ENCODE assay signal across 8 cellular contexts in the genomic region with DNA sequence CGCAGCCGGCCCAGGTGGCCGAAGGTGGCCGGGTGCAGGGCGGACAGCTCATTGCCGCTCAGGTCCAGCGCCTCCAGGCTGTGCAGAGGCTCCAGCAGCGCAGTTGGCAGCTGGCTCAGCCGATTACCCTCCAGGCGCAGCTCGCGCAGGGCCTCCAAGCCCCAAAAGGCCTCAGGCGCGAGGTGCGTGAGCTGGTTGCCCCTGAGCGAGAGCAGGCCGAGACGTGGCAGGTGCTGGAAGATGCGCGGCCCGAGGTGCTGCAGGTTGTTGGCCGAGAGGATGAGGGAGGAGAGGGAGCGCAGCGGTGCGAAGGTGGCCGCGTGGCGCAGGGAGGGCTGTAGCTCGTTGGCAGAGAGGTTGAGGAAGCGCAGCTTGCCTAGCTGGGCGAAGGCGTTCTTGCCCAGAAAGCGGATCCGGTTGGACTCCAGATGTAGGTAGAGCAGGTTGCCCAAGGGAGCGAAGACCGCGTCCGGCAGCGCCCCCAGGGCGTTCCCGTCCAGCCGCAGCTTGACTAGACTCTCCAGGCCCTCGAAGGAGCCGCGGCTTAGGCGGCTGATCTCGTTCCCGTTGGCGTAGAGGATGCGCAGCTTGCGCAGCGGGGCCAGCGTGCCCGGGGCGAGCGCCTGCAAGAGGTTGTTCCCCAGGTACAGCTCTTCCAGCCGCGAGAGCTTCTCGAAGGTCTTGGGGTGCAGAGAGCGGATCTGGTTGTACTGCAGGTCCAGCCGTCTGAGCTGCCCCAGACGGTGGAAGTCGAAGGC. TPM values are rescaled to one million over a fixed set of nuclear protein-coding genes. Genes with fewer than 3 reads are reported as not detected.
A peak's percentile ranks its signal among the peaks of the same experiment; 100 is the strongest.
DNase-seq lines count a peak whose midpoint lies in the region; ATAC-seq, FAIRE-seq and TF ChIP-seq lines count a peak whose summit lies in the region.

No MANE protein-coding gene starts in this region.

- TF ChIP-seq CTCF in CD14-positive monocyte (IDR thresholded peaks at IDR 0.05) (no peak), bronchial epithelial cell (IDR thresholded peaks at IDR 0.05; ENCODE audit: insufficient read depth, low read length, severe bottlenecking) (no peak)

- H3K9me3 ChIP-seq in subcutaneous abdominal adipose tissue (ENCODE audit: control insufficient read depth in 5 of 5, low read length in 5 of 5): no peaks in the 10 kb centered on the region

- H3K4me3 ChIP-seq in bronchial epithelial cell (ENCODE audit: low read depth, low read length): peak overlapping the region; percentile 40
- peak overlapping the region in 4 of 5 donors; percentile 61 to 73 (median 70) for H3K4me3 ChIP-seq in subcutaneous abdominal adipose tissue (ENCODE audit: low read depth in 1 of 5, low read length in 5 of 5)

- peak; percentile 58 for DNase-seq in CD14-positive monocyte (ENCODE audit: low spot score)
- peak; percentile 88 for DNase-seq in NCI-H146 (lab: John Stamatoyannopoulos, UW)
- no peak for DNase-seq in bronchial epithelial cell (ENCODE audit: low read depth)
- peak in 1 of 2 donors; percentile 33 for DNase-seq in left colon
- DNase-seq in cerebellar nuclear complex (lab: John Stamatoyannopoulos, UW): no peak
- DNase-seq in cerebellar cortex (ENCODE audit: low spot score): no peak

- H3K9me3 Mint-ChIP-seq in CD14-positive monocyte: peaks cover 0 to 18% (median 12%) of the 10 kb centered on the region in 7 donors

- no peaks in the 10 kb centered on the region for H3K36me3 ChIP-seq in bronchial epithelial cell (ENCODE audit: control insufficient read depth, insufficient read depth, low read length)
- H3K36me3 ChIP-seq in subcutaneous abdominal adipose tissue (ENCODE audit: control insufficient read depth in 5 of 5, insufficient read depth in 5 of 5, low read length in 5 of 5): no peaks in the 10 kb centered on the region

- peaks cover 25% of the 10 kb centered on the region for H3K27me3 ChIP-seq in bronchial epithelial cell (ENCODE audit: control insufficient read depth, insufficient read depth, low read length)
- H3K27me3 ChIP-seq in subcutaneous abdominal adipose tissue (ENCODE audit: control insufficient read depth in 5 of 5, insufficient read depth in 4 of 5, low read length in 5 of 5): peaks cover 0 to 9% (median 7%) of the 10 kb centered on the region in 5 donors

- peaks cover 73 to 97% (median 75%) of the 10 kb centered on the region in 3 donors for H3K27me3 Mint-ChIP-seq in CD14-positive monocyte (ENCODE audit: low read depth in 3 of 3)

- peak overlapping the region in 2 of 5 donors; percentile 11 to 28 for H3K9ac ChIP-seq in subcutaneous abdominal adipose tissue (ENCODE audit: low read length in 5 of 5)

- H3K4me1 ChIP-seq in subcutaneous abdominal adipose tissue (ENCODE audit: control insufficient read depth in 5 of 5, insufficient read depth in 5 of 5, low read length in 5 of 5): peaks cover 0 to 51% (median 42%) of the 10 kb centered on the region in 5 donors

- H3K27ac ChIP-seq in subcutaneous abdominal adipose tissue (ENCODE audit: low read depth, low read length): no peak overlapping the region

- FAIRE-seq in bronchial epithelial cell (lab: Jason Lieb, UNC): no peak

- peaks cover 29% of the 10 kb centered on the region for H3K4me1 Mint-ChIP-seq in CD14-positive monocyte

- H3K27ac Mint-ChIP-seq in CD14-positive monocyte: no peak overlapping the region

- peaks cover 0 to 9% of the 10 kb centered on the region in 2 donors for H3K36me3 Mint-ChIP-seq in CD14-positive monocyte

- peak overlapping the region; percentile 70 to 94 for H3K4me3 Mint-ChIP-seq in CD14-positive monocyte

- ATAC-seq in left colon: peak; percentile 39
- no peak for ATAC-seq in GM21825 (IDR thresholded peaks at IDR 0.05; ENCODE audit: unreplicated experiment)

- intact Hi-C loops in CD14-positive monocyte (cut with micrococcal nuclease): loop anchor here in 1 of 2 donors (10.0 kb wide), 1 partner anchor 148 kb away; no protein-coding TSS in a partner anchor
- intact Hi-C loops in left colon (cut with DNase I, micrococcal nuclease): loop anchor here in 1 of 2 donors (10.0 kb wide), 1 partner anchor 148 kb away; no protein-coding TSS in a partner anchor

RNA-seq across cellular contexts. Expression of a gene that starts 0.9 kb away (rescaled TPM):
- polyA plus RNA-seq in CD14-positive monocyte: not detected
- total RNA-seq in bronchial epithelial cell (under 0.01 TPM in 1 of 2 replicates, not detected in the other), left colon (1 to 10 TPM in 1 of 2 donors, under 1 TPM in 1; 0.52 to 2.0 TPM)

Comparison
In these comparisons a context has a peak if more than half of its experiments do, and no peak if none do; other contexts are left out.
1. DNase-seq: peak in CD14-positive monocyte (single experiment) and NCI-H146 (single experiment); none in bronchial epithelial cell (single experiment), cerebellar nuclear complex (0 of 2) and cerebellar cortex (single experiment).